In genomic region chr17:70882504-70882903, GRCh38 we compare ENCODE assay signal across 29 cellular contexts.
"Had no signal": no experiment of that assay in that cellular context is flagged by ENCODE, and none has a peak within 500 bp of the region (broad histone marks: within the 10 kb centered on the region; RNA-seq: fewer than 3 reads in every experiment).

No MANE protein-coding gene starts in this region.

- ATAC-seq: activated naive CD8-positive, alpha-beta T cell treated with anti-CD3 and anti-CD28 coated beads, Interleukin-2, amount 50 U/mL, for 24 hours; activated T-cell treated with anti-CD3 and anti-CD28 coated beads, Interleukin-2, amount 50 U/mL, for 4 hours; left colon; naive thymus-derived CD4-positive, alpha-beta T cell; right cardiac atrium; stimulated activated naive B cell treated with anti-CD40 and anti-IgM and Interleukin-4, amounts not matched to agents 10 μg/mL and 1 μg/mL and 100 μg/mL, for 72 hours; upper lobe of right lung had no signal

- H3K4me1 Mint-ChIP-seq: activated CD4-positive, alpha-beta memory T cell treated with anti-CD3 and anti-CD28 coated beads, Interleukin-2, amount 10 ng/mL, durations not matched to agents 7 days and 5 days; activated CD4-positive, alpha-beta T cell treated with anti-CD3 and anti-CD28 coated beads, Interleukin-2, amount 10 ng/mL, durations not matched to agents 7 days and 5 days; activated naive CD4-positive, alpha-beta T cell treated with anti-CD3 and anti-CD28 coated beads, Interleukin-2, amount 50 U/mL, for 24 hours; activated naive CD8-positive, alpha-beta T cell treated with anti-CD3 and anti-CD28 coated beads, Interleukin-2, amount 50 U/mL, for 24 hours; immature natural killer cell; naive thymus-derived CD4-positive, alpha-beta T cell; stimulated activated naive B cell treated with anti-CD40 and anti-IgM and Interleukin-4, amounts not matched to agents 10 μg/mL and 1 μg/mL and 100 μg/mL, for 72 hours had no signal

- H3K36me3 ChIP-seq: suprapubic skin, tibial artery, upper lobe of right lung had no signal

- H3K9me3 ChIP-seq: suprapubic skin, tibial artery, upper lobe of right lung had no signal

- H3K27me3 Mint-ChIP-seq: activated CD4-positive, alpha-beta memory T cell treated with anti-CD3 and anti-CD28 coated beads, Interleukin-2, amount 10 ng/mL, durations not matched to agents 7 days and 5 days; activated CD4-positive, alpha-beta T cell treated with anti-CD3 and anti-CD28 coated beads, Interleukin-2, amount 10 ng/mL, durations not matched to agents 7 days and 5 days; activated naive CD8-positive, alpha-beta T cell treated with anti-CD3 and anti-CD28 coated beads, Interleukin-2, amount 50 U/mL, for 24 hours; dendritic cell treated with granulocyte-macrophage colony-stimulating factor and Interleukin-4, amounts not matched to agents 40 ng/mL and 50 ng/mL, for 4 days had no signal

- H3K36me3 Mint-ChIP-seq: activated naive CD4-positive, alpha-beta T cell treated with anti-CD3 and anti-CD28 coated beads, Interleukin-2, amount 50 U/mL, for 24 hours; immature natural killer cell; naive thymus-derived CD4-positive, alpha-beta T cell; stimulated activated naive B cell treated with anti-CD40 and anti-IgM and Interleukin-4, amounts not matched to agents 10 μg/mL and 1 μg/mL and 100 μg/mL, for 72 hours had no signal

- H3K9me3 Mint-ChIP-seq: activated CD4-positive, alpha-beta memory T cell treated with anti-CD3 and anti-CD28 coated beads, Interleukin-2, amount 10 ng/mL, durations not matched to agents 7 days and 5 days had no signal

- DNase-seq: activated CD4-positive, alpha-beta memory T cell treated with anti-CD3 and anti-CD28 coated beads, Interleukin-2, amount 10 ng/mL, durations not matched to agents 7 days and 5 days; activated CD4-positive, alpha-beta T cell treated with anti-CD3 and anti-CD28 coated beads for 1 hour; activated CD4-positive, alpha-beta T cell treated with anti-CD3 and anti-CD28 coated beads, Interleukin-2, amount 10 ng/mL, durations not matched to agents 7 days and 5 days; activated CD8-positive, alpha-beta memory T cell treated with anti-CD3 and anti-CD28 coated beads, Interleukin-2, amount 50 U/mL, for 48 hours; activated naive CD8-positive, alpha-beta T cell treated with anti-CD3 and anti-CD28 coated beads, Interleukin-2, amount 50 U/mL, for 24 hours; activated T-cell treated with anti-CD3 and anti-CD28 coated beads, Interleukin-2, amount 50 U/mL, for 4 hours; amygdala; central memory CD4-positive, alpha-beta T cell; glutamatergic neuron; immature natural killer cell; kidney; left colon; mammary epithelial cell; midbrain; naive thymus-derived CD4-positive, alpha-beta T cell; nucleus accumbens; right cardiac atrium; stimulated activated CD4-positive, alpha-beta T cell treated with anti-CD3 and anti-CD28 coated beads, Interleukin-15, amount 100 ng/mL, for 24 hours; stimulated activated CD4-positive, alpha-beta T cell treated with anti-CD3 and anti-CD28 coated beads, Interleukin-2, amount 100 ng/mL, for 24 hours; stimulated activated naive B cell treated with anti-CD40 and anti-IgM and Interleukin-4, amounts not matched to agents 10 μg/mL and 1 μg/mL and 100 μg/mL, for 72 hours; T-helper 2 cell; tibial artery; upper lobe of right lung had no signal

- H3K4me3 Mint-ChIP-seq: activated CD4-positive, alpha-beta memory T cell treated with anti-CD3 and anti-CD28 coated beads, Interleukin-2, amount 10 ng/mL, durations not matched to agents 7 days and 5 days; activated CD4-positive, alpha-beta T cell treated with anti-CD3 and anti-CD28 coated beads, Interleukin-2, amount 10 ng/mL, durations not matched to agents 7 days and 5 days; activated naive CD4-positive, alpha-beta T cell treated with anti-CD3 and anti-CD28 coated beads, Interleukin-2, amount 50 U/mL, for 24 hours; activated naive CD8-positive, alpha-beta T cell treated with anti-CD3 and anti-CD28 coated beads, Interleukin-2, amount 50 U/mL, for 24 hours; activated T-cell treated with anti-CD3 and anti-CD28 coated beads, Interleukin-2, amount 50 U/mL, for 4 hours; dendritic cell treated with granulocyte-macrophage colony-stimulating factor and Interleukin-4, amounts not matched to agents 40 ng/mL and 50 ng/mL, for 4 days; immature natural killer cell; naive thymus-derived CD4-positive, alpha-beta T cell; neural crest cell; stimulated activated naive B cell treated with anti-CD40 and anti-IgM and Interleukin-4, amounts not matched to agents 10 μg/mL and 1 μg/mL and 100 μg/mL, for 72 hours had no signal

- H3K4me1 ChIP-seq: suprapubic skin, tibial artery, upper lobe of right lung had no signal

- H3K27me3 ChIP-seq: suprapubic skin, tibial artery, upper lobe of right lung had no signal

- H3K27ac ChIP-seq: epithelial cell of prostate, suprapubic skin, tibial artery, upper lobe of right lung had no signal

- H3K4me3 ChIP-seq: suprapubic skin, tibial artery, upper lobe of right lung had no signal

- H3K27ac Mint-ChIP-seq: activated CD4-positive, alpha-beta memory T cell treated with anti-CD3 and anti-CD28 coated beads, Interleukin-2, amount 10 ng/mL, durations not matched to agents 7 days and 5 days; activated CD4-positive, alpha-beta T cell treated with anti-CD3 and anti-CD28 coated beads, Interleukin-2, amount 10 ng/mL, durations not matched to agents 7 days and 5 days; activated naive CD4-positive, alpha-beta T cell treated with anti-CD3 and anti-CD28 coated beads, Interleukin-2, amount 50 U/mL, for 24 hours; activated naive CD8-positive, alpha-beta T cell treated with anti-CD3 and anti-CD28 coated beads, Interleukin-2, amount 50 U/mL, for 24 hours; activated T-helper 2 cell treated with anti-CD3 and anti-CD28 coated beads, Interferon-gamma antibody, Interleukin-2, Interleukin-4, amounts not matched to agents 10 μg/mL and 5 μg/mL and 100 μg/mL, durations not matched to agents 14 hours and 24 hours and 36 hours; dendritic cell treated with granulocyte-macrophage colony-stimulating factor and Interleukin-4, amounts not matched to agents 40 ng/mL and 50 ng/mL, for 4 days; immature natural killer cell; naive thymus-derived CD4-positive, alpha-beta T cell; stimulated activated naive B cell treated with anti-CD40 and anti-IgM and Interleukin-4, amounts not matched to agents 10 μg/mL and 1 μg/mL and 100 μg/mL, for 72 hours had no signal
